In the genomic region with DNA sequence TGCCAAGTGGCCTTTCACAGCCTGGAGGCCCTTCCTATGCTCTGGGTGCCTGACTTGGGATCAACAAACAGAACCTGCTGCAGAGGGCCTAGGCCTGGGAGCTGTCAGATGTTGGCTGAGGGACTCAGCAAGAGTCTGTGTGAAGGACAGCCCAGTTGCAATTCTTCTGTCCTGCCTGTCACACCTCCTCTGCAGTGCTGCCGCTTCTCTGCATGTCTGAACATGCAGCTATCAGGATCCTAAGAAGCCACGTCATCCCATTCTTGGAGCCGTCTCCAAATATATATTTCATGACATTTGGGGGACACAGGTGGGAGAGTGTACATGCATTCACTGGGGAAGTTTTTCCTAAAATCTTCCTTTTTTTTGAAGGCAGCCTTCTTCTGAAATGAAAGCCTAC, we compare ENCODE assay signal across 19 cellular contexts. TPM values are rescaled to one million over a fixed set of nuclear protein-coding genes. Genes with fewer than 3 reads are reported as not detected.
DNase-seq lines count a peak whose midpoint lies in the region; TF ChIP-seq lines count a peak whose summit lies in the region.
"Had no signal": no experiment of that assay in that cellular context is flagged by ENCODE, and none has a peak within 500 bp of the region (broad histone marks: within the 10 kb centered on the region; RNA-seq: fewer than 3 reads in every experiment).

No MANE protein-coding gene starts in this region.

- H3K4me1 Mint-ChIP-seq in MCF 10A (ENCODE audit: insufficient read depth, unreplicated experiment) = peaks cover 27% of the 10 kb centered on the region

- H3K4me3 Mint-ChIP-seq in MCF 10A (ENCODE audit: unreplicated experiment) = no peak overlapping the region
- H3K4me3 Mint-ChIP-seq: HFFc6 had no signal

- POLR2A ChIA-PET in MCF 10A (lab: Yijun Ruan, JAX) (interaction anchor here (0.6 to 3.7 kb wide), 14 partner anchors 8 to 350 kb away, joined by 3 to 29 read pairs (median 4); a partner anchor contains a TSS), RWPE1 (lab: Yijun Ruan, JAX; ENCODE audit: low non-redundant PET) (no interaction called here)

- no peaks in the 10 kb centered on the region for H3K36me3 Mint-ChIP-seq in MCF 10A (ENCODE audit: insufficient read depth, unreplicated experiment)

- H3K9me3 ChIP-seq in breast epithelium (no peaks in the 10 kb centered on the region), esophagus squamous epithelium (no peaks in the 10 kb centered on the region)

- no peaks in the 10 kb centered on the region for H3K27me3 Mint-ChIP-seq in MCF 10A (ENCODE audit: insufficient read depth, unreplicated experiment)

- in situ Hi-C loops in GM13977 (cut with MboI; ENCODE audit: low pct_unique_long_range_greater_than_20kb, low sequenced_read_pairs, unreplicated experiment) = no loop called here

- no peaks in the 10 kb centered on the region for H3K9me3 Mint-ChIP-seq in MCF 10A (ENCODE audit: unreplicated experiment)
- H3K9me3 Mint-ChIP-seq: HFFc6 had no signal

- no peak overlapping the region for H3K27ac ChIP-seq in breast epithelium
- peak overlapping the region; percentile 54 for H3K27ac ChIP-seq in RWPE1
- H3K27ac ChIP-seq in epithelial cell of prostate = no peak overlapping the region
- H3K27ac ChIP-seq in esophagus squamous epithelium = no peak overlapping the region

- BruUV-seq in MCF 10A (replicated peaks; lab: Mats Ljungman, UMichigan) = no TSS peak

- no peaks in the 10 kb centered on the region for H3K27me3 ChIP-seq in breast epithelium
- no peaks in the 10 kb centered on the region for H3K27me3 ChIP-seq in esophagus squamous epithelium

- TF ChIP-seq POLR2A in breast epithelium (IDR thresholded peaks at IDR 0.05) (no peak), esophagus squamous epithelium (IDR thresholded peaks at IDR 0.05) (no peak)

- intact Hi-C loops in MCF 10A (cut with micrococcal nuclease) (no loop called here), breast epithelium (cut with DNase I; ENCODE audit: low total_unique reads) (no loop called here), esophagus squamous epithelium (cut with DNase I) (no loop called here)

- TF ChIP-seq CTCF in MCF 10A (IDR thresholded peaks at IDR 0.05; ENCODE audit: unreplicated experiment) = no peak
- no peak for TF ChIP-seq CTCF in breast epithelium (IDR thresholded peaks at IDR 0.05)
- TF ChIP-seq CTCF in RWPE1 (conservative IDR thresholded peaks at IDR 0.05; ENCODE audit: low read depth) = no peak
- TF ChIP-seq CTCF in esophagus squamous epithelium (IDR thresholded peaks at IDR 0.05) = no peak
- TF ChIP-seq CTCF in GM13977 (IDR thresholded peaks at IDR 0.05; ENCODE audit: extremely low read depth, insufficient read depth, missing control alignments) = no peak

- H3K4me1 ChIP-seq in breast epithelium = no peaks in the 10 kb centered on the region
- peaks cover 0 to 19% (median 10%) of the 10 kb centered on the region in 3 donors for H3K4me1 ChIP-seq in esophagus squamous epithelium

- peak overlapping the region; percentile 1 for H3K27ac Mint-ChIP-seq in MCF 10A (ENCODE audit: low read depth, unreplicated experiment)
- H3K27ac Mint-ChIP-seq: HFFc6 had no signal

- H3K36me3 ChIP-seq in breast epithelium = no peaks in the 10 kb centered on the region
- H3K36me3 ChIP-seq in esophagus squamous epithelium = no peaks in the 10 kb centered on the region

- H3K4me3 ChIP-seq in breast epithelium = no peak overlapping the region
- no peak overlapping the region for H3K4me3 ChIP-seq in esophagus squamous epithelium

- peak; percentile 78 for DNase-seq in MCF 10A (ENCODE audit: unreplicated experiment)
- no peak for DNase-seq in breast epithelium (ENCODE audit: low spot score in 2 of 2)
- DNase-seq in RWPE1 (ENCODE audit: low spot score) = peak; percentile 89
- DNase-seq in epithelial cell of prostate (ENCODE audit: low read depth, low spot score) = peak; percentile 31
- DNase-seq in esophagus squamous epithelium (lab: John Stamatoyannopoulos, UW) = no peak
- no peak for DNase-seq in GM13977 (ENCODE audit: low spot score)
- no peak for DNase-seq in T-helper 9 cell
- DNase-seq: ACHN; DMS79; HFFc6; MM.1S; NCI-H1105; NCI-H2081; NK-92 treated with Interleukin-12 subunit alpha and Interleukin-12 subunit beta, amount 100 ng/mL, for 24 hours; OCI-M1; SHP77 treated with DMSO at 0.1 percent for 48 hours had no signal

- CTCF ChIA-PET in MCF 10A (lab: Yijun Ruan, JAX) (interaction anchor here (0.7 to 9.4 kb wide), 15 partner anchors 11 to 351 kb away, joined by 3 to 75 read pairs (median 6); a partner anchor contains a TSS), RWPE1 (lab: Yijun Ruan, JAX) (interaction anchor here (1.0 to 1.6 kb wide), 3 partner anchors 11 to 235 kb away, joined by 3 to 5 read pairs (median 3); no protein-coding TSS in a partner anchor)

- 34 to 54% methylated on average over 3 of the region's 3 CpGs for WGBS in esophagus squamous epithelium, 2 donors

RNA-seq across cellular contexts. Expression of a gene that starts 8.6 kb away (rescaled TPM):
- total RNA-seq in MCF 10A (2022) = not detected in 2 replicates
- not detected for total RNA-seq in breast epithelium
- not detected for total RNA-seq in esophagus squamous epithelium
- total RNA-seq: G401, HFFc6, HT1080, NCI-H460 had no signal

RNA-seq across cellular contexts. Expression of a gene that starts 15.4 kb away (rescaled TPM):
- total RNA-seq in MCF 10A (2022) (not detected in 2 replicates), breast epithelium (100 to 1,000 TPM in 2 of 3 donors, under 1 TPM in 1; 0.16 to 205 (median 123) TPM), esophagus squamous epithelium (100 to 1,000 TPM in 1 of 4 donors, 1 to 10 TPM in 1, under 1 TPM in 1, not detected in 1; 0.99 to 144 (median 1.1) TPM)
- total RNA-seq: G401, NCI-H460 had no signal

RNA-seq across cellular contexts. Expression of a gene that starts 39.9 kb away (rescaled TPM):
- total RNA-seq in MCF 10A (2022) (10.1 and 18.0 TPM in 2 replicates), breast epithelium (10 to 100 TPM in 1 of 3 donors, 1 to 10 TPM in 2; 1.1 to 11.0 (median 3.3) TPM), esophagus squamous epithelium (1 to 10 TPM in 1 of 4 donors, under 1 TPM in 2, not detected in 1; 0.88 to 4.2 (median 1.00) TPM)
- total RNA-seq: G401, HT1080, NCI-H460 had no signal

Comparison
In these comparisons a context has a peak if more than half of its experiments do, and no peak if none do; other contexts are left out.
1. DNase-seq: peak in MCF 10A (single experiment), RWPE1 (single experiment) and epithelial cell of prostate (single experiment); none in breast epithelium (0 of 2), esophagus squamous epithelium (single experiment), GM13977 (single experiment) and T-helper 9 cell (single experiment).